Comparison of ENCODE assay signal across 9 cellular contexts in genomic region chr22:43007519-43008102, GRCh38. TPM values are rescaled to one million over a fixed set of nuclear protein-coding genes. Genes with fewer than 3 reads are reported as not detected.
A peak's percentile ranks its signal among the peaks of the same experiment; 100 is the strongest.
DNase-seq lines count a peak whose midpoint lies in the region; ATAC-seq and TF ChIP-seq lines count a peak whose summit lies in the region.
"Had no signal": no experiment of that assay in that cellular context is flagged by ENCODE, and none has a peak within 500 bp of the region (broad histone marks: within the 10 kb centered on the region; RNA-seq: fewer than 3 reads in every experiment).

No MANE protein-coding gene starts in this region.

- peak; percentile 86 for DNase-seq in GM23248
- no peak for DNase-seq in RWPE2 (ENCODE audit: low spot score)
- DNase-seq in glomerular visceral epithelial cell (ENCODE audit: extremely low spot score) = peak; percentile 56
- no peak for DNase-seq in sciatic nerve (ENCODE audit: low spot score)
- no peak for DNase-seq in COLO829 (ENCODE audit: low spot score)
- DNase-seq in T-helper 1 cell = no peak
- DNase-seq in H4 (ENCODE audit: low spot score) = no peak
- DNase-seq: stimulated activated CD4-positive, alpha-beta T cell treated with anti-CD3 and anti-CD28 coated beads, Interleukin-2, amount 100 ng/mL, for 48 hours had no signal

- 0 out of 2 replicates have a peak overlapping the region, but pooled peaks have one; percentile 39 for H3K9ac ChIP-seq in GM23248

- no peak overlapping the region for H2AFZ ChIP-seq in GM23248

- ATAC-seq in RWPE2 (ENCODE audit: low read depth) (peak; percentile 40; the same call in 2 of the 3 replicates), sciatic nerve (peak; percentile 44), GM18505 (IDR thresholded peaks at IDR 0.05; ENCODE audit: unreplicated experiment) (no peak)

- H3K27me3 ChIP-seq in GM23248 (replicated peaks; ENCODE audit: insufficient read depth) = no peaks in the 10 kb centered on the region
- no peaks in the 10 kb centered on the region for H3K27me3 ChIP-seq in RWPE2 (ENCODE audit: insufficient read depth, poor library complexity, severe bottlenecking)

- H3K36me3 ChIP-seq in GM23248 (ENCODE audit: low read depth) (no peaks in the 10 kb centered on the region), RWPE2 (ENCODE audit: low read depth) (peaks cover 3% of the 10 kb centered on the region; the same call in 1 of the 2 replicates)

- H3K4me3 ChIP-seq in GM23248 (no peak overlapping the region), RWPE2 (ENCODE audit: severe bottlenecking) (no peak overlapping the region)

- H3K27ac ChIP-seq in GM23248 (peak overlapping the region; percentile 66), RWPE2 (ENCODE audit: poor library complexity, severe bottlenecking) (no peak overlapping the region)

- 66 to 73% methylated on average over 5 of the region's 5 CpGs for WGBS in GM23248 (ENCODE audit: low coverage in 1 of 2, low lambda C conversion rate in 2 of 2, missing lambda C conversion rate in 2 of 2), 2 experiments

- in situ Hi-C loops in GM23248 (cut with MboI) = no loop called here

- H3K4me1 ChIP-seq in GM23248 (ENCODE audit: insufficient read depth) (peaks cover 61% of the 10 kb centered on the region), RWPE2 (ENCODE audit: insufficient read depth, poor library complexity, severe bottlenecking) (peaks cover 51% of the 10 kb centered on the region)

- no peaks in the 10 kb centered on the region for H3K9me3 ChIP-seq in GM23248 (ENCODE audit: low read depth)
- no peaks in the 10 kb centered on the region for H3K9me3 ChIP-seq in RWPE2 (ENCODE audit: severe bottlenecking)

- no peak for TF ChIP-seq CTCF in RWPE2 (IDR thresholded peaks at IDR 0.05; ENCODE audit: poor library complexity, severe bottlenecking)

- H3K9me2 ChIP-seq in GM23248 (ENCODE audit: insufficient read depth) = no peaks in the 10 kb centered on the region

- H3K79me2 ChIP-seq in GM23248 (ENCODE audit: insufficient read depth) = peaks cover 98% of the 10 kb centered on the region

- H3F3A ChIP-seq in GM23248 (ENCODE audit: insufficient read depth) = peaks cover 48% of the 10 kb centered on the region

- H3K4me2 ChIP-seq in GM23248 (ENCODE audit: unreplicated experiment) = peak overlapping the region; percentile 51

- intact Hi-C loops in sciatic nerve (cut with DNase I) = no loop called here

- no peaks in the 10 kb centered on the region for H4K20me1 ChIP-seq in GM23248 (ENCODE audit: insufficient read depth)

- no peak for TF ChIP-seq POLR2A in GM18505 (IDR thresholded peaks at IDR 0.05; ENCODE audit: borderline replicate concordance, extremely low read depth, insufficient read depth, insufficient read length)

RNA-seq across cellular contexts. Expression of gene PACSIN2, which starts 7.3 kb away (rescaled TPM):
- total RNA-seq in GM23248 (2014; rRNA removed; shearing (Covaris generic)) = 35.5 and 43.7 TPM in 2 replicates
- 36.0 and 36.5 TPM in 2 replicates for polyA plus RNA-seq in GM23248 (2016; fragmentation: Nextera tagmentation; extraction: Ambion mirVana)
- total RNA-seq in sciatic nerve = 48.6 TPM
- 52.4 and 56.9 TPM in 2 replicates for total RNA-seq in H4 (2014; rRNA removed; shearing (Covaris generic))

Comparison
In these comparisons a context has a peak if more than half of its experiments do, and no peak if none do; other contexts are left out.
1. DNase-seq: peak in GM23248 (single experiment) and glomerular visceral epithelial cell (single experiment); none in RWPE2 (single experiment), sciatic nerve (single experiment), COLO829 (single experiment), T-helper 1 cell (0 of 5) and H4 (single experiment).